8 cellular contexts compared by ENCODE assay signal in the genomic region with DNA sequence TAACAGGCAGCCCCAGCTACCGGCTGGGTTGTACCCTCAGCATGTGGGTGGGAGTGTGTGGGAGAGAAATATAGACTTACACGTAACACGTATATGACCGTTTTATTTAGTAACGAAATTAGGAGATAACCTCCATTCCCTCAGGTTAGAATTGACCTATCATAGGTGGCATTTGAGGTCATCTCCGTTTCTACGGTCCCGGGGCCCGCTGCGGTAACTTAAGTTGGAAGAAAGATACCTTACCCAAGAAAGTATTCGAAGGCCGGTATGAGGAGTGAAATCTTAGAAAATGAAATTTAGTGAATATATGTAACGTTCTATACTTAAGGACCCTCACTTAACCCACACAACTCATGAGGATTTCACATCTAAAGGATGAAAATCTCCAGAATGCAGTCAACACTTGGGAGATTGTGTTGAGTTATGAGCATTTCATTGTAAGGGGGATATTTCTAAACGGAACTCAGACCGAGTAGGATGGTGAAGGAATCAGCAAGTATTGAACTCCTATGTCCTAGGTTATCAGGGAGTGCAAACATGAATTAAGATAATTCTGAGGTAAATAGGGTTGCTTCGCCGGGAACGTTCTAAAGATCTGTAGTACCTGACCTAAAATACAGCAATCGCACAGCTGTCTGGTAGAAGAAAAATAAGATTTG. TPM values are rescaled to one million over a fixed set of nuclear protein-coding genes. Genes with fewer than 3 reads are reported as not detected.
DNase-seq lines count a peak whose midpoint lies in the region; ATAC-seq, FAIRE-seq and TF ChIP-seq lines count a peak whose summit lies in the region.

No MANE protein-coding gene starts in this region.

- H4K20me1 ChIP-seq in hepatocyte (ENCODE audit: insufficient read depth, poor library complexity, severe bottlenecking) = no peaks in the 10 kb centered on the region

- H3K27ac ChIP-seq in hepatocyte (peak overlapping the region; percentile 98), spleen (peak overlapping the region; percentile 91 to 99 (median 98))

- H3K79me2 ChIP-seq in hepatocyte = peaks cover 78% of the 10 kb centered on the region

- no peaks in the 10 kb centered on the region for H3K36me3 ChIP-seq in hepatocyte (replicated peaks; ENCODE audit: insufficient read depth, low read depth)
- peaks cover 0 to 9% (median 0%) of the 10 kb centered on the region in 6 donors for H3K36me3 ChIP-seq in spleen

- H3K4me1 ChIP-seq in hepatocyte (ENCODE audit: insufficient read depth) (peaks cover 9% of the 10 kb centered on the region), spleen (peaks cover 12 to 65% (median 43%) of the 10 kb centered on the region in 6 donors)

- no peaks in the 10 kb centered on the region for H3K27me3 Mint-ChIP-seq in activated T-cell treated with anti-CD3 and anti-CD28 coated beads, Interleukin-2, amount 50 U/mL, for 72 hours (ENCODE audit: low read depth)

- H3K9me2 ChIP-seq in hepatocyte (replicated peaks; ENCODE audit: insufficient read depth) = no peaks in the 10 kb centered on the region

- H3K36me3 Mint-ChIP-seq in activated T-cell treated with anti-CD3 and anti-CD28 coated beads, Interleukin-2, amount 50 U/mL, for 72 hours (ENCODE audit: insufficient read depth in 2 of 2) = peaks cover 5 to 18% of the 10 kb centered on the region in 2 donors

- WGBS in hepatocyte (ENCODE audit: low lambda C conversion rate, missing lambda C conversion rate) = 10% methylated on average over 19 of the region's 19 CpGs
- WGBS in spleen, 5 donors = 10 to 15% (median 10%) methylated on average over 19 of the region's 19 CpGs

- DNase-seq in CD1c-positive myeloid dendritic cell (ENCODE audit: extremely low spot score) (peak; percentile 64), GM19239 (ENCODE audit: insufficient read length, low spot score) (no peak), hepatocyte (ENCODE audit: low spot score) (no peak), spleen (no peak), 8988T (no peak)
- DNase-seq in activated T-cell treated with anti-CD3 and anti-CD28 coated beads, Interleukin-2, amount 50 U/mL, for 72 hours = peak in 1 of 2 donors; percentile 58

- H2AFZ ChIP-seq in hepatocyte = peak overlapping the region; percentile 93

- TF ChIP-seq POLR2A in spleen (IDR thresholded peaks at IDR 0.05) = no peak

- peak; percentile 22 for ATAC-seq in HG03460 (IDR thresholded peaks at IDR 0.05; ENCODE audit: unreplicated experiment)
- ATAC-seq in activated T-cell treated with anti-CD3 and anti-CD28 coated beads, Interleukin-2, amount 50 U/mL, for 72 hours (replicated peaks in 1 of 2) = peak; percentile 26 to 32
- ATAC-seq in esophagus mucosa = no peak

- peak overlapping the region; percentile 81 for H3K4me2 ChIP-seq in hepatocyte

- H3K4me1 Mint-ChIP-seq in activated T-cell treated with anti-CD3 and anti-CD28 coated beads, Interleukin-2, amount 50 U/mL, for 72 hours (ENCODE audit: low read depth) = peaks cover 64% of the 10 kb centered on the region

- H3K9me3 Mint-ChIP-seq in activated T-cell treated with anti-CD3 and anti-CD28 coated beads, Interleukin-2, amount 50 U/mL, for 72 hours = peaks cover 0 to 2% of the 10 kb centered on the region in 2 donors

- H3K27me3 ChIP-seq in hepatocyte (no peaks in the 10 kb centered on the region), spleen (replicated peaks in 1 of 7) (no peaks in the 10 kb centered on the region)

- TF ChIP-seq CTCF in hepatocyte (IDR thresholded peaks at IDR 0.05; ENCODE audit: poor library complexity) = no peak
- no peak for TF ChIP-seq CTCF in spleen (IDR thresholded peaks at IDR 0.05 in 8 of 11, conservative IDR thresholded peaks at IDR 0.05 in 3 of 11)

- peak overlapping the region; percentile 96 for H3K27ac Mint-ChIP-seq in activated T-cell treated with anti-CD3 and anti-CD28 coated beads, Interleukin-2, amount 50 U/mL, for 72 hours

- intact Hi-C loops in spleen (cut with DNase I; ENCODE audit: low total_unique reads) = loop anchor here (5.0 kb wide), 1 partner anchor 42 kb away; a partner anchor contains a TSS

- peak overlapping the region; percentile 97 to 99 for H3K4me3 Mint-ChIP-seq in activated T-cell treated with anti-CD3 and anti-CD28 coated beads, Interleukin-2, amount 50 U/mL, for 72 hours

- no peaks in the 10 kb centered on the region for H3K9me3 ChIP-seq in hepatocyte (ENCODE audit: low read depth)
- no peaks in the 10 kb centered on the region for H3K9me3 ChIP-seq in spleen

- H3K4me3 ChIP-seq in hepatocyte = peak overlapping the region; percentile 93
- peak overlapping the region; percentile 62 to 90 (median 74) for H3K4me3 ChIP-seq in spleen

- peak; percentile 75 for FAIRE-seq in GM19239 (lab: Jason Lieb, UNC)

RNA-seq across cellular contexts. Expression of a gene that starts 0.9 kb away (rescaled TPM):
- 10 to 100 TPM; 36.3 to 38.4 TPM for total RNA-seq in activated T-cell treated with anti-CD3 and anti-CD28 coated beads, Interleukin-2, amount 50 U/mL, for 72 hours
- total RNA-seq in hepatocyte (54.6 and 58.4 TPM in 2 replicates), spleen (10 to 100 TPM; 13.2 to 31.9 (median 26.8) TPM), esophagus mucosa (15.5 TPM)
- polyA plus RNA-seq in hepatocyte (70.6 and 76.7 TPM in 2 replicates), spleen (10 to 100 TPM; 11.1 to 22.3 (median 21.7) TPM)

RNA-seq across cellular contexts. Expression of a gene that starts 42.3 kb away (rescaled TPM):
- 100 to 1,000 TPM; 460 to 481 TPM for total RNA-seq in activated T-cell treated with anti-CD3 and anti-CD28 coated beads, Interleukin-2, amount 50 U/mL, for 72 hours
- 418 and 434 TPM in 2 replicates for total RNA-seq in hepatocyte
- 272 and 277 TPM in 2 replicates for polyA plus RNA-seq in hepatocyte
- total RNA-seq in spleen = 100 to 1,000 TPM; 303 to 459 (median 316) TPM
- polyA plus RNA-seq in spleen = 100 to 1,000 TPM; 152 to 212 (median 177) TPM
- 207 TPM for total RNA-seq in esophagus mucosa
